In the genomic region with DNA sequence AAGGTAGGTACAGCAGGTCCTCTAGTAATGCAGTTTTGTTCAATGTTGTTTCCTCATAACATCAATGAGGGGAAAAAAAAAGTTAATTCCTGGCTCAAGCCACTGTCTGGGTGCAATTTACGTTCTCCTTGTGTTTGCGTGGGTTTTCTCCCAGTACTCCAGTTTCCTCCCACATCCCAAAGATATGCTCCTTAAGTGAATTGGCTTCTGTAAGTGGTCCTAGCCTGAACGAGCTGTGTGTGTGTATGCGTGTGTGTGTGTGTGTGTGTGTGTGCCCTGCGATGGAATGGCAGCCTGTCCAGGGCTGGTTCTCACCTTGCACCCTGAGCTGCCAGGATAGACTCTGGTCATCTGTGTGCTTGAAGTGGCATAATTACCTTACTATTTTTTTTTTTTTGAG, we compare ENCODE assay signal across 28 cellular contexts.
"Had no signal": no experiment of that assay in that cellular context is flagged by ENCODE, and none has a peak within 500 bp of the region (broad histone marks: within the 10 kb centered on the region; RNA-seq: fewer than 3 reads in every experiment).

No MANE protein-coding gene starts in this region.

- H3K36me3 Mint-ChIP-seq: stimulated activated effector memory CD8-positive, alpha-beta T cell treated with anti-CD3 and anti-CD28 coated beads, Interleukin-12 subunit alpha, Interleukin-12 subunit beta, amount 100 ng/mL, for 72 hours; stimulated activated memory B cell treated with anti-CD40 and anti-IgM and Interleukin-4, amounts not matched to agents 10 μg/mL and 1 μg/mL and 100 μg/mL, for 72 hours; type B pancreatic cell had no signal

- H3K4me3 Mint-ChIP-seq: stimulated activated effector memory CD8-positive, alpha-beta T cell treated with anti-CD3 and anti-CD28 coated beads, Interleukin-12 subunit alpha, Interleukin-12 subunit beta, amount 100 ng/mL, for 72 hours; stimulated activated memory B cell treated with anti-CD40 and anti-IgM and Interleukin-4, amounts not matched to agents 10 μg/mL and 1 μg/mL and 100 μg/mL, for 72 hours; stimulated activated naive CD8-positive, alpha-beta T cell treated with anti-CD3 and anti-CD28 coated beads, Interleukin-15, amount 100 ng/mL, for 72 hours; stimulated activated naive CD8-positive, alpha-beta T cell treated with anti-CD3 and anti-CD28 coated beads, Interleukin-15, Interleukin-2, amounts not matched to agents 100 ng/mL and 50 ng/mL, for 24 hours; type B pancreatic cell had no signal

- ATAC-seq: stimulated activated effector memory CD8-positive, alpha-beta T cell treated with anti-CD3 and anti-CD28 coated beads, Interleukin-12 subunit alpha, Interleukin-12 subunit beta, amount 100 ng/mL, for 72 hours; stimulated activated memory B cell treated with anti-CD40 and anti-IgM and Interleukin-4, amounts not matched to agents 10 μg/mL and 1 μg/mL and 100 μg/mL, for 72 hours; stimulated activated naive CD8-positive, alpha-beta T cell treated with anti-CD3 and anti-CD28 coated beads, Interleukin-15, amount 100 ng/mL, for 72 hours; stimulated activated naive CD8-positive, alpha-beta T cell treated with anti-CD3 and anti-CD28 coated beads, Interleukin-15, Interleukin-2, amounts not matched to agents 100 U/mL and 50 U/mL, for 24 hours; upper lobe of right lung had no signal

- H3K27me3 Mint-ChIP-seq: type B pancreatic cell had no signal

- DNase-seq: stimulated activated CD4-positive, alpha-beta T cell treated with anti-CD3 and anti-CD28 coated beads, Interleukin-2, amount 100 ng/mL, for 24 hours; stimulated activated CD4-positive, alpha-beta T cell treated with anti-CD3 and anti-CD28 coated beads, Interleukin-2, amount 100 ng/mL, for 48 hours; stimulated activated CD4-positive, alpha-beta T cell treated with anti-CD3 and anti-CD28 coated beads, Interleukin-4, amount 100 ng/mL, for 1 hour; stimulated activated CD4-positive, alpha-beta T cell treated with anti-CD3 and anti-CD28 coated beads, Interleukin-4, amount 100 ng/mL, for 24 hours; stimulated activated CD4-positive, alpha-beta T cell treated with anti-CD3 and anti-CD28 coated beads, Interleukin-4, amount 100 ng/mL, for 4 hours; stimulated activated CD8-positive, alpha-beta memory T cell treated with anti-CD3 and anti-CD28 coated beads, Interleukin-4, amount 100 ng/mL, for 48 hours; stimulated activated naive CD4-positive, alpha-beta T cell; stimulated activated naive CD4-positive, alpha-beta T cell treated with Interleukin-2 at 50 U/mL for 16 hours; stimulated activated naive CD8-positive, alpha-beta T cell treated with anti-CD3 and anti-CD28 coated beads, Interleukin-15, amount 100 ng/mL, for 72 hours; stimulated activated naive CD8-positive, alpha-beta T cell treated with anti-CD3 and anti-CD28 coated beads, Interleukin-15, Interleukin-2, amounts not matched to agents 100 U/mL and 50 U/mL, for 24 hours; stomach; substantia nigra; testis; thyroid gland; tibial artery; transverse colon; trophoblast cell; upper lobe of left lung; upper lobe of right lung; uterus had no signal

- H3K36me3 ChIP-seq: stomach, suprapubic skin, thoracic aorta, thyroid gland, tibial artery, tibial nerve, transverse colon, upper lobe of left lung, upper lobe of right lung, uterus, vagina had no signal

- H3K4me1 ChIP-seq: stomach, suprapubic skin, testis, thyroid gland, tibial artery, tibial nerve, transverse colon, upper lobe of left lung, upper lobe of right lung, uterus, vagina had no signal

- H3K4me1 Mint-ChIP-seq: stimulated activated effector memory CD8-positive, alpha-beta T cell treated with anti-CD3 and anti-CD28 coated beads, Interleukin-12 subunit alpha, Interleukin-12 subunit beta, amount 100 ng/mL, for 72 hours; stimulated activated memory B cell treated with anti-CD40 and anti-IgM and Interleukin-4, amounts not matched to agents 10 μg/mL and 1 μg/mL and 100 μg/mL, for 72 hours had no signal

- H3K4me3 ChIP-seq: stomach, suprapubic skin, testis, thoracic aorta, thyroid gland, tibial artery, tibial nerve, transverse colon, upper lobe of left lung, upper lobe of right lung, uterus, vagina had no signal

- H3K9me3 ChIP-seq: stomach, suprapubic skin, testis, thoracic aorta, thyroid gland, tibial artery, tibial nerve, transverse colon, upper lobe of left lung, upper lobe of right lung, uterus, vagina had no signal

- H3K27me3 ChIP-seq: stomach, suprapubic skin, testis, thyroid gland, tibial artery, tibial nerve, transverse colon, upper lobe of left lung, upper lobe of right lung, uterus, vagina had no signal

- H3K27ac ChIP-seq: stomach, suprapubic skin, testis, thoracic aorta, thyroid gland, tibial artery, tibial nerve, transverse colon, upper lobe of left lung, upper lobe of right lung, uterus, vagina had no signal

- H3K27ac Mint-ChIP-seq: stimulated activated effector memory CD8-positive, alpha-beta T cell treated with anti-CD3 and anti-CD28 coated beads, Interleukin-12 subunit alpha, Interleukin-12 subunit beta, amount 100 ng/mL, for 72 hours; stimulated activated memory B cell treated with anti-CD40 and anti-IgM and Interleukin-4, amounts not matched to agents 10 μg/mL and 1 μg/mL and 100 μg/mL, for 72 hours; stimulated activated naive CD8-positive, alpha-beta T cell treated with anti-CD3 and anti-CD28 coated beads, Interleukin-15, amount 100 ng/mL, for 72 hours; stimulated activated naive CD8-positive, alpha-beta T cell treated with anti-CD3 and anti-CD28 coated beads, Interleukin-15, Interleukin-2, amounts not matched to agents 100 ng/mL and 50 ng/mL, for 24 hours; type B pancreatic cell had no signal

- H3K9me3 Mint-ChIP-seq: stimulated activated effector memory CD8-positive, alpha-beta T cell treated with anti-CD3 and anti-CD28 coated beads, Interleukin-12 subunit alpha, Interleukin-12 subunit beta, amount 100 ng/mL, for 72 hours; type B pancreatic cell had no signal
